ENCODE assay signal across 8 cellular contexts in the genomic region with DNA sequence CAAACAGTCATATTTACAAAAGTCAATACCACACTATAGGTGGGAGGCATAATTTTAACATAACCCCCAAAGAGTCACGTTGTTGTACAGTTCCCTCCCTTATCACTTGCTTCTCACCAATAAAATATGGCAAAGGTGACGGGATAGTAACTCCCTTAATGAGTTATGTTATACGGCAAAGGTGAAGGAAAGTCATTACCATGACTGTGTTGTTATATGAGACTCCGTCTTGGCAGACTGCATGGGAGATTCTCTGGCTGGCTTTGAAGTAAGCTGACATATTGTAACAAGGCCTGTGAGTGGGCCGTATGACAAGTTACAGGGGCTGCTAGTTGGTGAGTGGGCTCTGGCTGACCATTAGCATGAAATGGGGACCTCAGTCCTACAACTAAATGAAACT.
"Had no signal": no experiment of that assay in that cellular context is flagged by ENCODE, and none has a peak within 500 bp of the region (broad histone marks: within the 10 kb centered on the region; RNA-seq: fewer than 3 reads in every experiment).

No MANE protein-coding gene starts in this region.

- DNase-seq: GM23248, GOT3, H7, H9, HCEC 1CT, HFFc6 had no signal

- H3K4me3 Mint-ChIP-seq: H9, HFFc6 had no signal

- H3K4me1 ChIP-seq: HAP-1 had no signal

- H3K27ac Mint-ChIP-seq: HFFc6 had no signal

- H3K27ac ChIP-seq: GM23248 had no signal

- H3K9me3 ChIP-seq: HAP-1 had no signal

- H3K9ac ChIP-seq: GM23248 had no signal

- H3K36me3 ChIP-seq: HAP-1 had no signal

- H3K4me3 ChIP-seq: GM23248, HAP-1 had no signal

- H2AFZ ChIP-seq: GM23248 had no signal

- H3K4me1 Mint-ChIP-seq: H9 had no signal

- ATAC-seq: HCT116 had no signal
